1 cellular context compared by ENCODE assay signal in the genomic region with DNA sequence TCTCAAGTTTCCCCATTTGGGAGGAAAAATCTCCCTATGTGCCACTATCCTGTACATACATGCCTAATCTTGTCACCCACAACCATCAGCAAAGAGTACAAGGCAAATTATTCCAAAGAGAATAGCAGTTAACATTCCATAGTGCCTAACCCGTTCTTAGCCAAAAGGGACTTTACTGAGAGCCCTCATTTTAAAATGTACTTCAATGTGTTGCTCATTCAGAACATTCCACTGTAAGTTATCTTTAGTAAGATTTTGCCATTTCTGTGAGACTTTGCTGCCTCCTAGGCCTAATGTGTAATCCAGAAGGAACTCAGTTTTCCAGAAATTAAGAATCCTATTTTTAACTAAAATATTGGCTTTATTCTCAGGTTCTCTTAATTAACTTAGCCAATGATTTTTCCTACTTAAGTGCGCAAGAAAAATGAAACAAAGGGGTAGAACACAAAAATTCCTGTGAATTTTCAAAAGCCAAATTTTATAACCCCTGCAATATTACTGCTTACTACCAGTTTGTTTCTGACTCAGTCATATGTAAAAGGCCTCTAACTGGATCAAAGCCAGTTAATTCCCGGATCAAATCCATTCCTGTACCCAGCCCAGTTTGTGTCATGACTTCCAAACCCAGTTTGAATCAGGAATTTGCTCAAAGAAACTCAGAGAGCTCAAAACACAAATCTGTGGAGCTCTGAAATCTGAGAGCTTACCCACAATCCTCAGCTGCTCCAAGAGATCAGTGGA.
TF ChIP-seq lines count a peak whose summit lies in the region.

No MANE protein-coding gene starts in this region.

TF ChIP-seq in HepG2, 621 proteins besides CTCF, POLR2A, EP300 and RAD21:
- no peak for TF ChIP-seq ZNF549 (CRISPR knock-in tag; IDR thresholded peaks at IDR 0.05)
- no peak for TF ChIP-seq MYNN (CRISPR knock-in tag; IDR thresholded peaks at IDR 0.05; ENCODE audit: low read depth)
- no peak for TF ChIP-seq NBN (conservative IDR thresholded peaks at IDR 0.05)
- no peak for TF ChIP-seq ATM (IDR thresholded peaks at IDR 0.05; ENCODE audit: borderline replicate concordance)
- TF ChIP-seq RBFOX2 (IDR thresholded peaks at IDR 0.05; ENCODE audit: low read depth, low read length), result no peak
- TF ChIP-seq ELF4 (CRISPR knock-in tag; IDR thresholded peaks at IDR 0.05; ENCODE audit: borderline replicate concordance), result no peak
- TF ChIP-seq JARID2 (CRISPR knock-in tag; IDR thresholded peaks at IDR 0.05; ENCODE audit: insufficient replicate concordance), result no peak
